8 cellular contexts compared by ENCODE assay signal in the genomic region with DNA sequence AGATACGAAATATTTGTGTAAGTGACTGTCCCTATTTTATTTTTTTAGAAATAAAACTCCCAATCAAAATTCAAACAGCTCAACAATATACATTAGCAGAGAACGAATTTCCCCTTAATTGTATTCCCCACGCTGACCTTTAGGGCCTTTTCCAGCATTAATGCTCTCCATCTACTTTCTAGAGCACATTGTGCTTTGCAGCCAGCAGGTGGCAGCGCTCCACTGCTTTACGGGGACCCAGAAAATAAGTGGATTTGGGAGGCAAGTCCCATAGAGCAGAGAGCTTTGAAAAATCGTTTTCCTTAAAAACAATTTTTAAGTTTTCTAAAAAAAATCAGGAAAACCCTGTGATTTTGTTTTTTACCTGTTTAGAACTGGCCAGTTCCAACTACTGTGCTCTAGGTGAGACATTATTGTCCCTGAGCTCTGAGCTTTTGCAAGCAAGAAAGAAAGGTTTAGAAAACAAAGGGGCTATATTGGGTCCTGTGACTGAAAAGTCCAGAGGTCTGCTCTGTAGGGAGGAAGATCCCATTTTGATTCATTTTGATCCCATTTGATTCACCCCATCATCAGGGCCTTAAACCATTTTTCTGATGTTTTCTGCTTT.
DNase-seq lines count a peak whose midpoint lies in the region; ATAC-seq and TF ChIP-seq lines count a peak whose summit lies in the region.

No MANE protein-coding gene starts in this region.

- H3K27ac ChIP-seq in heart right ventricle, result no peak overlapping the region

- WGBS in heart right ventricle, 2 donors, result 15 to 17% methylated on average over 6 of the region's 6 CpGs

- TF ChIP-seq CTCF in GM12873 (IDR thresholded peaks at IDR 0.05; ENCODE audit: insufficient read depth, low read depth, low read length, missing control alignments), result peak; percentile 77
- peak; percentile 42 to 86 (median 77) for TF ChIP-seq CTCF in heart right ventricle (IDR thresholded peaks at IDR 0.05)
- TF ChIP-seq CTCF in retinal pigment epithelial cell (conservative IDR thresholded peaks at IDR 0.05; ENCODE audit: low read depth, low read length), result peak; percentile 96

- no peak overlapping the region for H3K4me3 ChIP-seq in heart right ventricle
- H3K4me3 ChIP-seq in retinal pigment epithelial cell (ENCODE audit: low read length), result no peak overlapping the region

- no peaks in the 10 kb centered on the region for H3K36me3 Mint-ChIP-seq in activated naive CD8-positive, alpha-beta T cell treated with anti-CD3 and anti-CD28 coated beads, Interleukin-2, amount 50 U/mL, for 24 hours (ENCODE audit: low read depth)

- H3K4me1 Mint-ChIP-seq in activated naive CD8-positive, alpha-beta T cell treated with anti-CD3 and anti-CD28 coated beads, Interleukin-2, amount 50 U/mL, for 24 hours, result no peaks in the 10 kb centered on the region

- no peaks in the 10 kb centered on the region for H3K27me3 Mint-ChIP-seq in activated naive CD8-positive, alpha-beta T cell treated with anti-CD3 and anti-CD28 coated beads, Interleukin-2, amount 50 U/mL, for 24 hours

- H3K27ac Mint-ChIP-seq in activated naive CD8-positive, alpha-beta T cell treated with anti-CD3 and anti-CD28 coated beads, Interleukin-2, amount 50 U/mL, for 24 hours, result no peak overlapping the region

- DNase-seq in AG08396 (ENCODE audit: low spot score), result peak; percentile 57
- DNase-seq in HS-5 (ENCODE audit: low read depth), result peak; percentile 25
- DNase-seq in NOMO-1 treated with DMSO at 0.1 percent for 48 hours (lab: John Stamatoyannopoulos, UW; ENCODE audit: unreplicated experiment), result peak; percentile 58
- DNase-seq in activated naive CD8-positive, alpha-beta T cell treated with anti-CD3 and anti-CD28 coated beads, Interleukin-2, amount 50 U/mL, for 24 hours, result peak; percentile 30
- peak; percentile 19 to 36 for DNase-seq in heart right ventricle
- peak; percentile 11 for DNase-seq in retinal pigment epithelial cell (ENCODE audit: low read depth)
- no peak for DNase-seq in ureter (ENCODE audit: low spot score)

- no peak for ATAC-seq in activated naive CD8-positive, alpha-beta T cell treated with anti-CD3 and anti-CD28 coated beads, Interleukin-2, amount 50 U/mL, for 24 hours
- peak in 7 of 8 donors; percentile 62 to 91 (median 67) for ATAC-seq in heart right ventricle

- H3K4me1 ChIP-seq in heart right ventricle, result no peaks in the 10 kb centered on the region

- H3K9me3 Mint-ChIP-seq in activated naive CD8-positive, alpha-beta T cell treated with anti-CD3 and anti-CD28 coated beads, Interleukin-2, amount 50 U/mL, for 24 hours, result no peaks in the 10 kb centered on the region

- peaks cover 0 to 13% (median 0%) of the 10 kb centered on the region in 7 donors for H3K27me3 ChIP-seq in heart right ventricle

- no peaks in the 10 kb centered on the region for H3K9me3 ChIP-seq in heart right ventricle

- H3K4me3 Mint-ChIP-seq in activated naive CD8-positive, alpha-beta T cell treated with anti-CD3 and anti-CD28 coated beads, Interleukin-2, amount 50 U/mL, for 24 hours, result no peak overlapping the region

- no peaks in the 10 kb centered on the region for H3K36me3 ChIP-seq in heart right ventricle

- intact Hi-C loops in heart right ventricle (cut with DNase I), result loop anchor here in 7 of 10 donors (5.0 to 10.0 kb wide), 7 partner anchors 109 to 1051 kb away; no protein-coding TSS in a partner anchor
